ENCODE assay signal across 8 cellular contexts in the genomic region with DNA sequence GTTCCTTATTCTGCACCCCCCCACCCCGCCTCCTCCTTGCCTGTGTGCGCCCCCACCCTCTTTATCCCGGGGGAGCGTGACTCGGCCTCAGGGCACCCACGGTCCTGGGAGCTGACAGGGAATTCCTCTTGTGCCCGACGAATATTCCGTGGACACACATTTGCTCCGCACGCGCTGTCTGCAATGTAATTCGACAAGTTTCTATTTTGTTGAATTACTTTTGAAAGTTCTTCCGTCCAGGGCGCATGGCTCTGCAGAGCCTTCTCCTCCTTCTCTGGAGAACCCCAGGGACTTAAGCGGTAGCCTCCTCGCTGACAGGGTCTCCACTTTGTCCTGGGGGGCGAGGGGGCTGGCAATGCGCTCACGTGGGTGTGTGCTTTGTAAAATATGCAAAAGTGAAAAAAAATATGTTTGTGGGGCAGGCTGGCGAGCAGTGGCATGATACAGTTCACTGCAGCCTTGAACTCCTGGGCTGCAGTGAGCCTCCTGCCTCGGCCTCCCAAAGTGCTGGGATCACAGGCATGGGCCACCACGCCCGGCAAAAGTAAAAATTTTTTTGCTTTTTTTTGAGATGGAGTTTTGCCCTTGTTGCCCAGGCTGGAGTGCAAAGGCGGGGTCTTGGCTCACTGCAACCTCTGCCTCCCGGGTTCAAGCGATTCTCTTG. TPM values are rescaled to one million over a fixed set of nuclear protein-coding genes. Genes with fewer than 3 reads are reported as not detected.
DNase-seq lines count a peak whose midpoint lies in the region; ATAC-seq and TF ChIP-seq lines count a peak whose summit lies in the region.

No MANE protein-coding gene starts in this region.

- no peak for TF ChIP-seq POLR2A in transverse colon (IDR thresholded peaks at IDR 0.05)

- TF ChIP-seq CTCF in astrocyte of the cerebellum (IDR thresholded peaks at IDR 0.05; ENCODE audit: low read depth, low read length, missing control alignments) (no peak), lower lobe of right lung (IDR thresholded peaks at IDR 0.05) (no peak), transverse colon (IDR thresholded peaks at IDR 0.05) (no peak)

- ATAC-seq in lower lobe of right lung, result no peak
- no peak for ATAC-seq in HG02642 (IDR thresholded peaks at IDR 0.05; ENCODE audit: poor library complexity, unreplicated experiment)

- H3K27me3 ChIP-seq in lower lobe of right lung (ENCODE audit: low read depth), result no peaks in the 10 kb centered on the region
- H3K27me3 ChIP-seq in transverse colon, result no peaks in the 10 kb centered on the region

- no peak for TF ChIP-seq EP300 in transverse colon (IDR thresholded peaks at IDR 0.05; ENCODE audit: low read depth)

- in situ Hi-C loops in astrocyte of the cerebellum (cut with HindIII; ENCODE audit: low sequenced_read_pairs) (no loop called here), transverse colon (cut with MboI; ENCODE audit: low pct_ligation_motif_present in 1 of 4, low pct_unique_long_range_greater_than_20kb in 1 of 4, low sequenced_read_pairs in 3 of 4) (no loop called here)

- H3K4me3 ChIP-seq in astrocyte of the cerebellum (ENCODE audit: low read depth, low read length) (peak overlapping the region; percentile 69), lower lobe of right lung (peak overlapping the region; percentile 79), transverse colon (peak overlapping the region; percentile 41 to 98 (median 91))

- H3K27ac Mint-ChIP-seq in activated naive CD4-positive, alpha-beta T cell treated with anti-CD3 and anti-CD28 coated beads, Interleukin-2, amount 50 U/mL, for 24 hours, result peak overlapping the region; percentile 79

- H3K9me3 ChIP-seq in lower lobe of right lung (no peaks in the 10 kb centered on the region), transverse colon (no peaks in the 10 kb centered on the region)

- H3K4me1 Mint-ChIP-seq in activated naive CD4-positive, alpha-beta T cell treated with anti-CD3 and anti-CD28 coated beads, Interleukin-2, amount 50 U/mL, for 24 hours, result peaks cover 30% of the 10 kb centered on the region

- intact Hi-C loops in lower lobe of right lung (cut with DNase I) (no loop called here), transverse colon (cut with DNase I; ENCODE audit: low total_unique reads) (no loop called here)

- H3K36me3 ChIP-seq in lower lobe of right lung (no peaks in the 10 kb centered on the region), transverse colon (no peaks in the 10 kb centered on the region)

- 8 to 26% methylated on average over 5 to 25 of the region's 27 CpGs for WGBS in transverse colon (ENCODE audit: low coverage in 1 of 2), 2 donors

- peaks cover 7% of the 10 kb centered on the region for H3K36me3 Mint-ChIP-seq in activated naive CD4-positive, alpha-beta T cell treated with anti-CD3 and anti-CD28 coated beads, Interleukin-2, amount 50 U/mL, for 24 hours

- H3K4me1 ChIP-seq in lower lobe of right lung (peaks cover 27% of the 10 kb centered on the region), transverse colon (peaks cover 16 to 33% (median 22%) of the 10 kb centered on the region in 4 donors)

- DNase-seq in activated naive CD4-positive, alpha-beta T cell treated with anti-CD3 and anti-CD28 coated beads, Interleukin-2, amount 50 U/mL, for 16 hours, result no peak
- DNase-seq in astrocyte of the cerebellum (ENCODE audit: low read depth) (no peak), lower lobe of right lung (no peak), transverse colon (no peak), EL (no peak), Ammon's horn (ENCODE audit: low spot score) (no peak)

- H3K9me3 Mint-ChIP-seq in activated naive CD4-positive, alpha-beta T cell treated with anti-CD3 and anti-CD28 coated beads, Interleukin-2, amount 50 U/mL, for 24 hours, result no peaks in the 10 kb centered on the region

- no peaks in the 10 kb centered on the region for H3K27me3 Mint-ChIP-seq in activated naive CD4-positive, alpha-beta T cell treated with anti-CD3 and anti-CD28 coated beads, Interleukin-2, amount 50 U/mL, for 24 hours

- H3K27ac ChIP-seq in lower lobe of right lung (peak overlapping the region; percentile 89), transverse colon (peak overlapping the region; percentile 86 to 97 (median 96))

- H3K4me3 Mint-ChIP-seq in activated naive CD4-positive, alpha-beta T cell treated with anti-CD3 and anti-CD28 coated beads, Interleukin-2, amount 50 U/mL, for 24 hours, result peak overlapping the region; percentile 86

RNA-seq across cellular contexts. Expression of a gene that starts 0.6 kb away (rescaled TPM):
- total RNA-seq in lower lobe of right lung (167 TPM), transverse colon (10 to 100 TPM; 35.2 to 90.3 (median 66.3) TPM)
